ENCODE assay signal across 14 cellular contexts in genomic region chr16:72884037-72884436, GRCh38.
A peak's percentile ranks its signal among the peaks of the same experiment; 100 is the strongest.
DNase-seq lines count a peak whose midpoint lies in the region; ATAC-seq and TF ChIP-seq lines count a peak whose summit lies in the region.
"Had no signal": no experiment of that assay in that cellular context is flagged by ENCODE, and none has a peak within 500 bp of the region (broad histone marks: within the 10 kb centered on the region; RNA-seq: fewer than 3 reads in every experiment).

No MANE protein-coding gene starts in this region.

- H3K9ac ChIP-seq in Karpas-422 (ENCODE audit: low read length) = no peak overlapping the region

- no peaks in the 10 kb centered on the region for H3K9me3 Mint-ChIP-seq in natural killer cell

- H3K79me2 ChIP-seq in OCI-LY7 (ENCODE audit: insufficient read depth, low read depth, low read length) = no peaks in the 10 kb centered on the region
- no peaks in the 10 kb centered on the region for H3K79me2 ChIP-seq in Karpas-422 (ENCODE audit: low read length)

- peaks cover 0 to 2% of the 10 kb centered on the region in 2 donors for H3K27me3 Mint-ChIP-seq in natural killer cell (ENCODE audit: low read depth in 2 of 2)

- peaks cover 17 to 18% of the 10 kb centered on the region in 2 donors for H3K4me1 Mint-ChIP-seq in natural killer cell

- intact Hi-C loops in natural killer cell (cut with micrococcal nuclease) = no loop called here
- intact Hi-C loops in OCI-LY7 (cut with micrococcal nuclease; ENCODE audit: unreplicated experiment) = no loop called here

- peaks cover 8% of the 10 kb centered on the region for H3K36me3 Mint-ChIP-seq in natural killer cell

- in situ Hi-C loops in brain microvascular endothelial cell (cut with HindIII; ENCODE audit: low pct_ligation_motif_present, low sequenced_read_pairs) = no loop called here

- DNase-seq in EH (ENCODE audit: low read depth) = peak; percentile 67
- peak; percentile 39 for DNase-seq in HCEC 1CT
- DNase-seq in brain microvascular endothelial cell = peak; percentile 49
- no peak for DNase-seq in natural killer cell
- DNase-seq in OCI-LY7 (ENCODE audit: low spot score) = no peak
- no peak for DNase-seq in Karpas-422
- no peak for DNase-seq in NCI-H2107 treated with DMSO at 0.1 percent for 48 hours (lab: John Stamatoyannopoulos, UW; ENCODE audit: unreplicated experiment)
- DNase-seq: activated CD8-positive, alpha-beta memory T cell treated with anti-CD3 and anti-CD28 coated beads for 24 hours; NCI-H1694 treated with DMSO at 0.1 percent for 48 hours; PC-9; stimulated activated naive CD4-positive, alpha-beta T cell had no signal

- H3K27ac ChIP-seq in brain microvascular endothelial cell = no peak overlapping the region
- no peak overlapping the region for H3K27ac ChIP-seq in OCI-LY7 (ENCODE audit: low read depth, low read length, poor library complexity, severe bottlenecking)
- no peak overlapping the region for H3K27ac ChIP-seq in Karpas-422 (ENCODE audit: low read length)
- H3K27ac ChIP-seq: C4-2B, PC-9 had no signal

- H3K4me3 Mint-ChIP-seq in natural killer cell = no peak overlapping the region

- H3K4me1 ChIP-seq in OCI-LY7 (ENCODE audit: insufficient read depth, low read length, poor library complexity, severe bottlenecking) (no peaks in the 10 kb centered on the region), Karpas-422 (ENCODE audit: low read length) (no peaks in the 10 kb centered on the region)

- H3K4me2 ChIP-seq in OCI-LY7 (ENCODE audit: low read length) = no peak overlapping the region
- no peak overlapping the region for H3K4me2 ChIP-seq in Karpas-422 (ENCODE audit: low read depth, low read length, poor library complexity, severe bottlenecking)
- H3K4me2 ChIP-seq: PC-9 had no signal

- H3K27ac Mint-ChIP-seq in natural killer cell = no peak overlapping the region

- no peak overlapping the region for H3K4me3 ChIP-seq in brain microvascular endothelial cell (ENCODE audit: low read depth, low read length)
- H3K4me3 ChIP-seq in OCI-LY7 (ENCODE audit: low read depth, low read length, poor library complexity, severe bottlenecking) = no peak overlapping the region
- no peak overlapping the region for H3K4me3 ChIP-seq in Karpas-422 (ENCODE audit: low read length)
- H3K4me3 ChIP-seq: K562, PC-9 had no signal

- ATAC-seq in natural killer cell = peak in 2 of 3 donors; percentile 66 to 77
- ATAC-seq: K562, SK-N-SH treated with all-trans-retinoic acid at 6 μM for 48 hours had no signal

- H2AFZ ChIP-seq in OCI-LY7 (ENCODE audit: low read length) (no peak overlapping the region), Karpas-422 (ENCODE audit: low read length) (no peak overlapping the region)
- H2AFZ ChIP-seq: PC-9 had no signal

- H4K20me1 ChIP-seq in OCI-LY7 (ENCODE audit: insufficient read depth, low read length) = no peaks in the 10 kb centered on the region
- H4K20me1 ChIP-seq in Karpas-422 (ENCODE audit: insufficient read depth, low read depth, low read length) = no peaks in the 10 kb centered on the region

- H3K36me3 ChIP-seq in brain microvascular endothelial cell (replicated peaks) = peaks cover 12% of the 10 kb centered on the region
- H3K36me3 ChIP-seq in OCI-LY7 (ENCODE audit: insufficient read depth, low read length) = no peaks in the 10 kb centered on the region
- no peaks in the 10 kb centered on the region for H3K36me3 ChIP-seq in Karpas-422 (ENCODE audit: insufficient read depth, low read length)

- POLR2A ChIA-PET in OCI-LY7 (lab: Charles Lee) = interaction anchor here (1.0 to 1.1 kb wide), 2 partner anchors 8 to 22 kb away, joined by 4 read pairs; no protein-coding TSS in a partner anchor

- CTCF ChIA-PET in OCI-LY7 (lab: Charles Lee; ENCODE audit: unreplicated experiment) = no interaction called here

- TF ChIP-seq CTCF in brain microvascular endothelial cell (IDR thresholded peaks at IDR 0.05; ENCODE audit: low read depth, low read length, missing control alignments) (no peak), natural killer cell (IDR thresholded peaks at IDR 0.05) (no peak), OCI-LY7 (conservative IDR thresholded peaks at IDR 0.05; ENCODE audit: low read length) (no peak)

- H3K9me2 ChIP-seq in OCI-LY7 (ENCODE audit: insufficient read depth, low read length) (no peaks in the 10 kb centered on the region), Karpas-422 (replicated peaks; ENCODE audit: insufficient read depth, low read length) (no peaks in the 10 kb centered on the region)

- H3K27me3 ChIP-seq in brain microvascular endothelial cell (replicated peaks) (no peaks in the 10 kb centered on the region), Karpas-422 (ENCODE audit: low read length) (no peaks in the 10 kb centered on the region)

- H3K9me3 ChIP-seq in OCI-LY7 (ENCODE audit: low read length) (no peaks in the 10 kb centered on the region), Karpas-422 (ENCODE audit: low read length) (no peaks in the 10 kb centered on the region)

- BruUV-seq in OCI-LY7 (replicated peaks; lab: Mats Ljungman, UMichigan) = no TSS peak

Comparison
In these comparisons a context has a peak if more than half of its experiments do, and no peak if none do; other contexts are left out.
1. DNase-seq: peak in EH (single experiment), HCEC 1CT (single experiment) and brain microvascular endothelial cell (single experiment); none in natural killer cell (single experiment), OCI-LY7 (single experiment), Karpas-422 (single experiment) and NCI-H2107 treated with DMSO at 0.1 percent for 48 hours (single experiment).